8 cellular contexts compared by ENCODE assay signal in the genomic region with DNA sequence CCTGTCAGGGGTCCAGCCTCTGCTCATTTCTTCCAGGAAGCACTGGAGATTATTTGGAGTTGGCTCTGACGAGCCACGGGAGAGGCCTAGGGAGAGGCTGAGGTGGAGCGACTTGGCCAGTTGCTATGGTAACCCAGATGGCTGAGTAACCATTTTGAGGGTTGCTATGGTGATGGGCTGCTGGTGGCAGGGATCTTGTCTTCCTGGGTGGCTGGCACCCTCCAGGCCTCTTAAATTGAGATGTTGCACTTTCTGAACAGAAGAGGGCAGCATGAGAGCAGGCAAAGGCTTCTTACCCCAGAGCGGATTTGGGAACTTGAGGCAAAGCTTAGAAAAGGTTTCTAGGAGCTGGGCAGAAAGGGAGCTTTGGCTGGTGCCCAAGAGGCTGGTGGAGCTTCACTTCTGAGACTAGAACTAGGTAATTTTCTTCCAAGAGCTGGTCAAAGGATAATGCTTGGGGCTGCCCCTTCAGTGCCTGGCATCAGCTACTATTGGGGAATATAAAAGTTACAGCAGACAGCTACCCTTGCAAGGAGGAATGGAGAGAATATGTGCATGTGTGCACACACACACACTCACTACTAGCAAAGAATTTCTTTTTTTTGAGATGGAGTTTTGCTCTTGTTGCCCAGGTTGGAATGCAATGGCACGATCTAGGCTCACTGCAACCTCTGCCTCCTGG.
A peak's percentile ranks its signal among the peaks of the same experiment; 100 is the strongest.
DNase-seq lines count a peak whose midpoint lies in the region; ATAC-seq and TF ChIP-seq lines count a peak whose summit lies in the region.

No MANE protein-coding gene starts in this region.

- H3K4me1 ChIP-seq in BLaER1 = peaks cover 41% of the 10 kb centered on the region
- peaks cover 10% of the 10 kb centered on the region for H3K4me1 ChIP-seq in HEK293 (ENCODE audit: control insufficient read depth, insufficient read depth, low read length)

- DNase-seq in NCI-H510A treated with DMSO at 0.1 percent for 48 hours (lab: John Stamatoyannopoulos, UW) (peak; percentile 100), choroid plexus epithelial cell (ENCODE audit: low read depth) (peak; percentile 92), left lobe of liver (ENCODE audit: low spot score) (peak; percentile 60)
- peak; percentile 65 to 69 for DNase-seq in activated CD4-positive, alpha-beta T cell treated with anti-CD3 and anti-CD28 coated beads for 4 hours
- DNase-seq in stimulated activated CD4-positive, alpha-beta T cell treated with anti-CD3 and anti-CD28 coated beads, Interleukin-4, amount 100 ng/mL, for 48 hours (ENCODE audit: low read depth in 2 of 2) = peak; percentile 34 to 49

- H3K27ac ChIP-seq in BLaER1 (no peak overlapping the region), HEK293 (ENCODE audit: extremely low read depth, low read depth, low read length) (no peak overlapping the region)

- H3K4me2 ChIP-seq in BLaER1 = peak overlapping the region; percentile 63

- H3K9me3 ChIP-seq in BLaER1 (no peaks in the 10 kb centered on the region), HEK293 (ENCODE audit: control insufficient read depth, insufficient read depth, low read depth, low read length) (no peaks in the 10 kb centered on the region)

- TF ChIP-seq CTCF in HEK293 (tag by site-specific recombination; IDR thresholded peaks at IDR 0.05) (peak; percentile 66; the same call in 1 of the 2 replicates), choroid plexus epithelial cell (conservative IDR thresholded peaks at IDR 0.05; ENCODE audit: low read depth, low read length) (peak; percentile 89)

- no peaks in the 10 kb centered on the region for H4K20me1 ChIP-seq in BLaER1

- H3K36me3 ChIP-seq in BLaER1 (no peaks in the 10 kb centered on the region), HEK293 (ENCODE audit: control insufficient read depth in 2 of 2, insufficient read depth in 1 of 2, low read length in 2 of 2) (no peaks in the 10 kb centered on the region)

- CTCF ChIA-PET in HEK293 (lab: Yijun Ruan, JAX) = interaction anchor here (0.5 to 5.2 kb wide), 69 partner anchors 9 to 1837 kb away, joined by 3 to 67 read pairs (median 4); partner anchors contain the start of gene MACF1

- H3K27me3 ChIP-seq in BLaER1 = no peaks in the 10 kb centered on the region

- POLR2A ChIA-PET in HEK293 (lab: Yijun Ruan, JAX) = interaction anchor here (0.5 to 1.4 kb wide), 5 partner anchors 85 to 1087 kb away, joined by 3 to 6 read pairs (median 3); partner anchors contain the start of gene MACF1

- no peak overlapping the region for H3K9ac ChIP-seq in BLaER1

- no peak overlapping the region for H3K4me3 ChIP-seq in BLaER1
- H3K4me3 ChIP-seq in HEK293 (ENCODE audit: low read depth, low read length) = no peak overlapping the region
- no peak overlapping the region for H3K4me3 ChIP-seq in choroid plexus epithelial cell (ENCODE audit: low read depth, low read length)

- ATAC-seq in left lobe of liver (peak; percentile 86), HG02970 (IDR thresholded peaks at IDR 0.05; ENCODE audit: low FRiP score, unreplicated experiment) (no peak)

TF ChIP-seq in HEK293, 187 proteins besides CTCF, POLR2A, EP300 and RAD21:
- TF ChIP-seq ZNF692 (tag by site-specific recombination; IDR thresholded peaks at IDR 0.05) = no peak; the same call in 1 of the 2 replicates
- TF ChIP-seq ZNF423 (tag by site-specific recombination; IDR thresholded peaks at IDR 0.05) = peak; percentile 63; the same call in 1 of the 2 replicates
- 0 out of 2 replicates have a peak, but pooled peaks have one; percentile 34 for TF ChIP-seq ZNF2 (tag by site-specific recombination; IDR thresholded peaks at IDR 0.05)
- peak; percentile 38; the same call in 1 of the 2 replicates for TF ChIP-seq IKZF3 (tag by site-specific recombination; IDR thresholded peaks at IDR 0.05)
- TF ChIP-seq PATZ1 (tag by site-specific recombination; IDR thresholded peaks at IDR 0.05) = no peak
- TF ChIP-seq REST (tag by site-specific recombination; IDR thresholded peaks at IDR 0.05) = no peak
- TF ChIP-seq ZNF610 (tag by site-specific recombination; IDR thresholded peaks at IDR 0.05; ENCODE audit: borderline replicate concordance) = no peak
- TF ChIP-seq ZEB2 (tag by site-specific recombination; IDR thresholded peaks at IDR 0.05) = peak; percentile 29; the same call in 1 of the 2 replicates
- peak; percentile 84 for TF ChIP-seq GLIS1 (tag by site-specific recombination; IDR thresholded peaks at IDR 0.05)
- TF ChIP-seq ZIC2 (tag by site-specific recombination; IDR thresholded peaks at IDR 0.05) = peak; percentile 19; the same call in 1 of the 2 replicates
- TF ChIP-seq ZNF335 (tag by site-specific recombination; conservative IDR thresholded peaks at IDR 0.05) = peak; percentile 27
- TF ChIP-seq SP2 (tag by site-specific recombination; IDR thresholded peaks at IDR 0.05) = no peak
- peak; percentile 70 for TF ChIP-seq GLIS2 (tag by site-specific recombination; IDR thresholded peaks at IDR 0.05)
- peak; percentile 96 for TF ChIP-seq MYNN (tag by site-specific recombination; IDR thresholded peaks at IDR 0.05; ENCODE audit: borderline replicate concordance)
- no peak for TF ChIP-seq KLF9 (tag by site-specific recombination; IDR thresholded peaks at IDR 0.05; ENCODE audit: low read depth)
- TF ChIP-seq ZNF660 (tag by site-specific recombination; IDR thresholded peaks at IDR 0.05) = peak; percentile 60; the same call in 1 of the 2 replicates
- TF ChIP-seq ZBTB17 (tag by site-specific recombination; IDR thresholded peaks at IDR 0.05) = peak; percentile 49; the same call in 1 of the 2 replicates
- TF ChIP-seq PRDM1 (tag by site-specific recombination; IDR thresholded peaks at IDR 0.05) = 0 out of 2 replicates have a peak, but pooled peaks have one; percentile 28
- peak; percentile 93 for TF ChIP-seq ZNF654 (tag by site-specific recombination; IDR thresholded peaks at IDR 0.05; ENCODE audit: low read depth)
- TF ChIP-seq, protein P1, sequence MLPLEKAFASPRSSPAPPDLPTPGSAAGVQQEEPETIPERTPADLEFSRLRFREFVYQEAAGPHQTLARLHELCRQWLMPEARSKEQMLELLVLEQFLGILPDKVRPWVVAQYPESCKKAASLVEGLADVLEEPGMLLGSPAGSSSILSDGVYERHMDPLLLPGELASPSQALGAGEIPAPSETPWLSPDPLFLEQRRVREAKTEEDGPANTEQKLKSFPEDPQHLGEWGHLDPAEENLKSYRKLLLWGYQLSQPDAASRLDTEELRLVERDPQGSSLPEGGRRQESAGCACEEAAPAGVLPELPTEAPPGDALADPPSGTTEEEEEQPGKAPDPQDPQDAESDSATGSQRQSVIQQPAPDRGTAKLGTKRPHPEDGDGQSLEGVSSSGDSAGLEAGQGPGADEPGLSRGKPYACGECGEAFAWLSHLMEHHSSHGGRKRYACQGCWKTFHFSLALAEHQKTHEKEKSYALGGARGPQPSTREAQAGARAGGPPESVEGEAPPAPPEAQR (tag by site-specific recombination; IDR thresholded peaks at IDR 0.05) = no peak

Comparison
In these comparisons a context has a peak if more than half of its experiments do, and no peak if none do; other contexts are left out.
1. DNase-seq: peak in every context shown above with its lines; median percentile 100 in NCI-H510A treated with DMSO at 0.1 percent for 48 hours; 92 in choroid plexus epithelial cell; 67 in activated CD4-positive, alpha-beta T cell treated with anti-CD3 and anti-CD28 coated beads for 4 hours; 60 in left lobe of liver; 42 in stimulated activated CD4-positive, alpha-beta T cell treated with anti-CD3 and anti-CD28 coated beads, Interleukin-4, amount 100 ng/mL, for 48 hours.